8 cellular contexts compared by ENCODE assay signal in genomic region chr1:70205437-70206118, GRCh38. TPM values are rescaled to one million over a fixed set of nuclear protein-coding genes. Genes with fewer than 3 reads are reported as not detected.
DNase-seq lines count a peak whose midpoint lies in the region; ATAC-seq, FAIRE-seq and TF ChIP-seq lines count a peak whose summit lies in the region.

TSS of gene LRRC40 (minus strand) at chr1:70205579. CDS start at chr1:70205540, 39 bp downstream.

- H3K9me3 ChIP-seq in pancreas (no peaks in the 10 kb centered on the region), tibial artery (no peaks in the 10 kb centered on the region)

- H3K4me1 ChIP-seq in pancreas (peaks cover 0 to 26% (median 21%) of the 10 kb centered on the region in 3 donors), tibial artery (peaks cover 0 to 62% (median 29%) of the 10 kb centered on the region in 4 donors)

- H3K27me3 Mint-ChIP-seq in activated naive CD8-positive, alpha-beta T cell treated with anti-CD3 and anti-CD28 coated beads, Interleukin-2, amount 50 U/mL, for 24 hours = no peaks in the 10 kb centered on the region

- peak within 1 kb of the TSS; percentile 93 for H3K4me3 ChIP-seq in GM12864 (ENCODE audit: low read depth, low read length)
- peak within 1 kb of the TSS; percentile 37 to 70 (median 50) for H3K4me3 ChIP-seq in pancreas
- peak within 1 kb of the TSS; percentile 77 to 80 for H3K4me3 ChIP-seq in tibial artery

- peak; percentile 90 for ATAC-seq in HG02759 (IDR thresholded peaks at IDR 0.05; ENCODE audit: unreplicated experiment)
- peak; percentile 97 for ATAC-seq in activated naive CD8-positive, alpha-beta T cell treated with anti-CD3 and anti-CD28 coated beads, Interleukin-2, amount 50 U/mL, for 24 hours
- ATAC-seq in Right ventricle myocardium superior (ENCODE audit: poor library complexity) = peak; percentile 99
- ATAC-seq in pancreas = peak; percentile 98 to 100 (median 100)

- intact Hi-C loops in Right ventricle myocardium superior (cut with DNase I) = no loop called here
- intact Hi-C loops in pancreas (cut with DNase I) = no loop called here
- intact Hi-C loops in tibial artery (cut with DNase I; ENCODE audit: low total_unique reads) = loop anchor here (10.0 kb wide), 1 partner anchor 149 kb away; the partner anchor contains the start of gene ANKRD13C

- TF ChIP-seq CTCF in GM12864 (IDR thresholded peaks at IDR 0.05; ENCODE audit: low read depth, low read length, missing control alignments) (no peak), pancreas (IDR thresholded peaks at IDR 0.05) (no peak), tibial artery (IDR thresholded peaks at IDR 0.05) (no peak)

- no peaks in the 10 kb centered on the region for H3K36me3 ChIP-seq in pancreas
- peaks cover 0 to 8% (median 0%) of the 10 kb centered on the region in 3 donors for H3K36me3 ChIP-seq in tibial artery

- WGBS in pancreas, 2 donors = 0% methylated on average over 46 of the region's 46 CpGs

- H3K27me3 ChIP-seq in pancreas (no peaks in the 10 kb centered on the region), tibial artery (no peaks in the 10 kb centered on the region)

- no peak for FAIRE-seq in pancreas (lab: Jason Lieb, UNC)

- H3K4me1 Mint-ChIP-seq in activated naive CD8-positive, alpha-beta T cell treated with anti-CD3 and anti-CD28 coated beads, Interleukin-2, amount 50 U/mL, for 24 hours = peaks cover 70% of the 10 kb centered on the region

- H3K9me3 Mint-ChIP-seq in activated naive CD8-positive, alpha-beta T cell treated with anti-CD3 and anti-CD28 coated beads, Interleukin-2, amount 50 U/mL, for 24 hours = no peaks in the 10 kb centered on the region

- DNase-seq in GM12864 (ENCODE audit: low read depth) = peak; percentile 79
- peak; percentile 94 to 97 (median 95) for DNase-seq in NCI-H1417 (lab: John Stamatoyannopoulos, UW)
- DNase-seq in SW 1271 (lab: John Stamatoyannopoulos, UW) = peak; percentile 72 to 86
- DNase-seq in activated naive CD8-positive, alpha-beta T cell treated with anti-CD3 and anti-CD28 coated beads, Interleukin-2, amount 50 U/mL, for 24 hours = peak; percentile 97
- peak; percentile 98 for DNase-seq in Right ventricle myocardium superior
- peak; percentile 92 to 96 (median 95) for DNase-seq in pancreas
- peak; percentile 94 to 96 for DNase-seq in tibial artery

- H3K4me3 Mint-ChIP-seq in activated naive CD8-positive, alpha-beta T cell treated with anti-CD3 and anti-CD28 coated beads, Interleukin-2, amount 50 U/mL, for 24 hours = peak within 1 kb of the TSS; percentile 97

- H3K27ac ChIP-seq in pancreas = peak within 1 kb of the TSS; percentile 73 to 88 (median 83)
- H3K27ac ChIP-seq in tibial artery = peak within 1 kb of the TSS; percentile 85 to 92

- H3K36me3 Mint-ChIP-seq in activated naive CD8-positive, alpha-beta T cell treated with anti-CD3 and anti-CD28 coated beads, Interleukin-2, amount 50 U/mL, for 24 hours (ENCODE audit: low read depth) = peaks cover 17% of the 10 kb centered on the region

- peak within 1 kb of the TSS; percentile 96 for H3K27ac Mint-ChIP-seq in activated naive CD8-positive, alpha-beta T cell treated with anti-CD3 and anti-CD28 coated beads, Interleukin-2, amount 50 U/mL, for 24 hours

RNA-seq across cellular contexts. Expression of gene LRRC40, which starts in this region (rescaled TPM):
- total RNA-seq in Right ventricle myocardium superior (10.2 TPM), pancreas (1 to 10 TPM; 2.8 to 5.6 (median 3.8) TPM)
- 1 to 10 TPM; 3.3 to 5.7 TPM for polyA plus RNA-seq in pancreas

Comparison
In these comparisons a context has a peak if more than half of its experiments do, and no peak if none do; other contexts are left out.
1. Peak in every context shown above with its lines: DNase-seq, ATAC-seq, H3K4me3 ChIP-seq and H3K27ac ChIP-seq.